In genomic region chr13:39415403-39415802, GRCh38 we compare ENCODE assay signal across 8 cellular contexts.
DNase-seq lines count a peak whose midpoint lies in the region; ATAC-seq, FAIRE-seq and TF ChIP-seq lines count a peak whose summit lies in the region.

No MANE protein-coding gene starts in this region.

- H3K4me1 ChIP-seq in HepG2 (ENCODE audit: insufficient read depth, low read length), result peaks cover 11% of the 10 kb centered on the region; the same call in 1 of the 2 replicates

- H3K9me3 ChIP-seq in HepG2 (ENCODE audit: low read length), result no peaks in the 10 kb centered on the region

- ATAC-seq in HepG2, result peak; percentile 59; the same call in 2 of the 3 replicates
- ATAC-seq in HG03159 (IDR thresholded peaks at IDR 0.05; ENCODE audit: unreplicated experiment), result no peak
- no peak for ATAC-seq in HG02884 (IDR thresholded peaks at IDR 0.05; ENCODE audit: unreplicated experiment)

- DNase-seq in DMS 273 (lab: John Stamatoyannopoulos, UW; ENCODE audit: unreplicated experiment) (peak; percentile 75), NCI-H1092 (lab: John Stamatoyannopoulos, UW) (peak; percentile 20), cardiac fibroblast (ENCODE audit: low read depth in 2 of 2) (peak; percentile 69 to 78), HepG2 (ENCODE audit: low spot score) (no peak), NCI-H1436 (lab: John Stamatoyannopoulos, UW) (no peak), NOMO-1 (lab: John Stamatoyannopoulos, UW; ENCODE audit: unreplicated experiment in 2 of 2) (no peak)

- peaks cover 0 to 6% of the 10 kb centered on the region in 2 experiments; a peak in 1 of 5 replicates for H3K27me3 ChIP-seq in HepG2 (ENCODE audit: control insufficient read depth in 1 of 2, insufficient read depth in 2 of 2, low read length in 2 of 2)

- 31% methylated on average over 3 of the region's 3 CpGs for WGBS in HepG2 (ENCODE audit: low lambda C conversion rate)

- TF ChIP-seq POLR2A in HepG2 (IDR thresholded peaks at IDR 0.05; ENCODE audit: insufficient read depth in 1 of 2, low read depth in 2 of 2, low read length in 2 of 2), result no peak

- no peak overlapping the region for H3K4me3 ChIP-seq in cardiac fibroblast (replicated peaks in 1 of 2; ENCODE audit: low read depth in 2 of 2, low read length in 2 of 2)
- H3K4me3 ChIP-seq in HepG2 (replicated peaks in 1 of 3; ENCODE audit: insufficient read depth in 1 of 3, low read depth in 2 of 3, low read length in 3 of 3), result no peak overlapping the region

- intact Hi-C loops in HepG2 (cut with micrococcal nuclease; ENCODE audit: unreplicated experiment), result loop anchor here (10.0 kb wide), 1 partner anchor 199 kb away; no protein-coding TSS in a partner anchor

- no peak overlapping the region for H2AFZ ChIP-seq in HepG2 (ENCODE audit: low read length)

- no peak for TF ChIP-seq EP300 in HepG2 (IDR thresholded peaks at IDR 0.05; ENCODE audit: low read depth in 2 of 2, low read length in 2 of 2)
- no peak for TF ChIP-seq EP300 in HepG2 (CRISPR knock-in tag; IDR thresholded peaks at IDR 0.05; ENCODE audit: borderline replicate concordance)

- no peak overlapping the region for H3K4me2 ChIP-seq in HepG2 (ENCODE audit: low read depth, low read length)

- POLR2A ChIA-PET in HepG2 (lab: Yijun Ruan, JAX), result no interaction called here

- FAIRE-seq in HepG2 (lab: Jason Lieb, UNC), result no peak

- H3K27ac ChIP-seq in HepG2 (ENCODE audit: extremely low read length, insufficient read depth, low read length), result no peak overlapping the region

- no peaks in the 10 kb centered on the region for H3K79me2 ChIP-seq in HepG2 (ENCODE audit: insufficient read depth, low read length)

- peak; percentile 70 for TF ChIP-seq CTCF in cardiac fibroblast (IDR thresholded peaks at IDR 0.05; ENCODE audit: low read depth, low read length)
- TF ChIP-seq CTCF in HepG2 (CRISPR knock-in tag; IDR thresholded peaks at IDR 0.05), result 0 out of 2 replicates have a peak, but pooled peaks have one; percentile 9

- no peaks in the 10 kb centered on the region for H4K20me1 ChIP-seq in HepG2 (ENCODE audit: insufficient read depth, low read length)

- CTCF ChIA-PET in HepG2 (lab: Yijun Ruan, JAX; ENCODE audit: low intra/inter-chr PET ratio, low total read pairs), result no interaction called here

- in situ Hi-C loops in HepG2 (cut with HindIII; ENCODE audit: extremely low pct_ligation_motif_present, low pct_unique_long_range_greater_than_20kb), result no loop called here

- no peak overlapping the region for H3K9ac ChIP-seq in HepG2 (ENCODE audit: insufficient read depth, low read depth, low read length)

- BruUV-seq in HepG2 (replicated peaks; lab: Mats Ljungman, UMichigan), result no TSS peak

- no peak for TF ChIP-seq RAD21 in HepG2 (CRISPR knock-in tag; IDR thresholded peaks at IDR 0.05)

- H3K36me3 ChIP-seq in HepG2 (replicated peaks in 1 of 2; ENCODE audit: control insufficient read depth in 1 of 2, insufficient read depth in 2 of 2, low read length in 2 of 2), result no peaks in the 10 kb centered on the region

TF ChIP-seq in HepG2, 621 proteins besides CTCF, POLR2A, EP300 and RAD21:
- TF ChIP-seq MNT (IDR thresholded peaks at IDR 0.05), result peak; percentile 61
- TF ChIP-seq ARID3A (IDR thresholded peaks at IDR 0.05; ENCODE audit: low read depth, low read length), result no peak

Comparison
In these comparisons a context has a peak if more than half of its experiments do, and no peak if none do; other contexts are left out.
1. DNase-seq: peak in DMS 273 (single experiment), NCI-H1092 (single experiment) and cardiac fibroblast (2 of 2); none in HepG2 (single experiment), NCI-H1436 (single experiment) and NOMO-1 (0 of 2).